Comparison of ENCODE assay signal across 16 cellular contexts in genomic region chrX:118679290-118679689, GRCh38. TPM values are rescaled to one million over a fixed set of nuclear protein-coding genes. Genes with fewer than 3 reads are reported as not detected.
"Had no signal": no experiment of that assay in that cellular context is flagged by ENCODE, and none has a peak within 500 bp of the region (broad histone marks: within the 10 kb centered on the region; RNA-seq: fewer than 3 reads in every experiment).

No MANE protein-coding gene starts in this region.

- ATAC-seq: activated CD8-positive, alpha-beta memory T cell treated with anti-CD3 and anti-CD28 coated beads, Interleukin-2, amount 10 ng/mL, durations not matched to agents 7 days and 5 days; activated naive CD8-positive, alpha-beta T cell treated with anti-CD3 and anti-CD28 coated beads, Interleukin-2, amount 50 U/mL, for 24 hours; natural killer cell had no signal

- H3K4me3 Mint-ChIP-seq: activated CD8-positive, alpha-beta memory T cell treated with anti-CD3 and anti-CD28 coated beads, Interleukin-2, amount 10 ng/mL, durations not matched to agents 7 days and 5 days; activated naive CD4-positive, alpha-beta T cell treated with anti-CD3 and anti-CD28 coated beads for 36 hours; activated naive CD8-positive, alpha-beta T cell treated with anti-CD3 and anti-CD28 coated beads, Interleukin-2, amount 50 U/mL, for 24 hours; natural killer cell had no signal

- H3K4me1 Mint-ChIP-seq: activated naive CD8-positive, alpha-beta T cell treated with anti-CD3 and anti-CD28 coated beads, Interleukin-2, amount 50 U/mL, for 24 hours had no signal

- H3K36me3 Mint-ChIP-seq: natural killer cell had no signal

- H3K9me3 Mint-ChIP-seq: activated naive CD4-positive, alpha-beta T cell treated with anti-CD3 and anti-CD28 coated beads for 36 hours; activated naive CD8-positive, alpha-beta T cell treated with anti-CD3 and anti-CD28 coated beads, Interleukin-2, amount 50 U/mL, for 24 hours; activated T-helper 2 cell treated with anti-CD3 and anti-CD28 coated beads, Interferon-gamma antibody, Interleukin-2, Interleukin-4, amounts not matched to agents 10 μg/mL and 5 μg/mL and 100 μg/mL, durations not matched to agents 14 hours and 24 hours and 36 hours; natural killer cell had no signal

- H3K36me3 ChIP-seq: thyroid gland had no signal

- DNase-seq: activated CD4-positive, alpha-beta T cell treated with anti-CD3 and anti-CD28 coated beads, Interleukin-2, amount 50 U/mL, for 4 hours; activated CD4-positive, CD25-positive, alpha-beta regulatory T cell treated with anti-CD3 and anti-CD28 coated beads, Interleukin-2, amount 50 U/mL, for 72 hours; activated CD8-positive, alpha-beta memory T cell treated with anti-CD3 and anti-CD28 coated beads, Interleukin-2, amount 10 ng/mL, durations not matched to agents 7 days and 5 days; activated naive CD4-positive, alpha-beta T cell treated with anti-CD3 and anti-CD28 coated beads for 36 hours; activated naive CD8-positive, alpha-beta T cell treated with anti-CD3 and anti-CD28 coated beads, Interleukin-2, amount 50 U/mL, for 24 hours; activated T-cell treated with anti-CD3 and anti-CD28 coated beads, Interleukin-2, amount 50 U/mL, for 1 hour; aorta; esophagus squamous epithelium; foreskin fibroblast; mesenchymal stem cell; natural killer cell; stimulated activated CD4-positive, alpha-beta T cell treated with anti-CD3 and anti-CD28 coated beads, Interleukin-1b, Interleukin-23, amount 100 ng/mL, for 48 hours; T-helper 9 cell; thyroid gland had no signal

- H3K4me1 ChIP-seq: thyroid gland had no signal

- H3K27ac ChIP-seq: esophagus squamous epithelium, neutrophil, thyroid gland had no signal

- H3K9me3 ChIP-seq: esophagus squamous epithelium, neutrophil, thyroid gland had no signal

- H3K27ac Mint-ChIP-seq: activated CD8-positive, alpha-beta memory T cell treated with anti-CD3 and anti-CD28 coated beads, Interleukin-2, amount 10 ng/mL, durations not matched to agents 7 days and 5 days; activated naive CD4-positive, alpha-beta T cell treated with anti-CD3 and anti-CD28 coated beads for 36 hours; activated naive CD8-positive, alpha-beta T cell treated with anti-CD3 and anti-CD28 coated beads, Interleukin-2, amount 50 U/mL, for 24 hours; activated T-helper 2 cell treated with anti-CD3 and anti-CD28 coated beads, Interferon-gamma antibody, Interleukin-2, Interleukin-4, amounts not matched to agents 10 μg/mL and 5 μg/mL and 100 μg/mL, durations not matched to agents 14 hours and 24 hours and 36 hours; natural killer cell had no signal

- H3K4me3 ChIP-seq: esophagus squamous epithelium, thyroid gland had no signal

- H3K27me3 ChIP-seq: esophagus squamous epithelium, neutrophil, thyroid gland had no signal

- H3K27me3 Mint-ChIP-seq: activated CD8-positive, alpha-beta memory T cell treated with anti-CD3 and anti-CD28 coated beads, Interleukin-2, amount 10 ng/mL, durations not matched to agents 7 days and 5 days; activated naive CD8-positive, alpha-beta T cell treated with anti-CD3 and anti-CD28 coated beads, Interleukin-2, amount 50 U/mL, for 24 hours had no signal

RNA-seq across cellular contexts. Expression of gene IL13RA1, which starts 48.1 kb away (rescaled TPM):
- total RNA-seq: activated CD8-positive, alpha-beta memory T cell treated with anti-CD3 and anti-CD28 coated beads, Interleukin-2, amount 10 ng/mL, durations not matched to agents 7 days and 5 days had no signal
